Comparison of ENCODE assay signal across 14 cellular contexts in genomic region chr9:96218821-96219614, GRCh38.
A peak's percentile ranks its signal among the peaks of the same experiment; 100 is the strongest.
DNase-seq lines count a peak whose midpoint lies in the region; ATAC-seq and TF ChIP-seq lines count a peak whose summit lies in the region.
"Had no signal": no experiment of that assay in that cellular context is flagged by ENCODE, and none has a peak within 500 bp of the region (broad histone marks: within the 10 kb centered on the region; RNA-seq: fewer than 3 reads in every experiment).

No MANE protein-coding gene starts in this region.

- H3K36me3 ChIP-seq in CD8-positive, alpha-beta memory T cell (ENCODE audit: insufficient read depth, low read length), result no peaks in the 10 kb centered on the region
- H3K36me3 ChIP-seq in esophagus muscularis mucosa (no peaks in the 10 kb centered on the region), psoas muscle (ENCODE audit: insufficient read depth in 1 of 2, low read depth in 1 of 2) (no peaks in the 10 kb centered on the region)

- peaks cover 33 to 63% of the 10 kb centered on the region in 2 donors for H3K27me3 Mint-ChIP-seq in CD8-positive, alpha-beta memory T cell

- H3K4me3 Mint-ChIP-seq in CD8-positive, alpha-beta memory T cell, result peak overlapping the region in 4 of 7 donors; percentile 38 to 82 (median 68)

- no peaks in the 10 kb centered on the region for H3K9me3 ChIP-seq in CD8-positive, alpha-beta memory T cell (ENCODE audit: low read length)
- H3K9me3 ChIP-seq in esophagus muscularis mucosa (no peaks in the 10 kb centered on the region), psoas muscle (peaks cover 5% of the 10 kb centered on the region)
- H3K9me3 ChIP-seq: body of pancreas had no signal

- H3K27ac ChIP-seq in CD8-positive, alpha-beta memory T cell (ENCODE audit: low read depth, low read length), result no peak overlapping the region
- H3K27ac ChIP-seq in esophagus muscularis mucosa (replicated peaks in 1 of 4), result peak overlapping the region in 2 of 4 donors; percentile 64 to 67
- H3K27ac ChIP-seq in psoas muscle, result no peak overlapping the region
- H3K27ac ChIP-seq: foreskin keratinocyte, HL-60, PC-9 had no signal

- ATAC-seq in psoas muscle, result peak in 2 of 4 donors; percentile 17 to 20
- no peak for ATAC-seq in HG03378 (IDR thresholded peaks at IDR 0.05; ENCODE audit: unreplicated experiment)
- no peak for ATAC-seq in HG03521 (IDR thresholded peaks at IDR 0.05; ENCODE audit: unreplicated experiment)

- H3K9me3 Mint-ChIP-seq in CD8-positive, alpha-beta memory T cell, result peaks cover 0 to 5% (median 4%) of the 10 kb centered on the region in 5 donors

- peaks cover 5% of the 10 kb centered on the region for H3K4me1 ChIP-seq in CD8-positive, alpha-beta memory T cell (ENCODE audit: insufficient read depth, low read length)
- H3K4me1 ChIP-seq in esophagus muscularis mucosa (peaks cover 17 to 29% (median 28%) of the 10 kb centered on the region in 4 donors), psoas muscle (peaks cover 4% of the 10 kb centered on the region)
- H3K4me1 ChIP-seq: foreskin keratinocyte had no signal

- intact Hi-C loops in esophagus muscularis mucosa (cut with DNase I), result loop anchor here (2.0 to 10.0 kb wide), 5 partner anchors 64 to 707 kb away; partner anchors contain the start of gene ERCC6L2
- intact Hi-C loops in psoas muscle (cut with DNase I), result loop anchor here in 1 of 2 donors (10.0 kb wide), 1 partner anchor 494 kb away; no protein-coding TSS in a partner anchor

- TF ChIP-seq CTCF in esophagus muscularis mucosa (IDR thresholded peaks at IDR 0.05) (no peak), psoas muscle (IDR thresholded peaks at IDR 0.05) (no peak)

- no peak for TF ChIP-seq POLR2A in esophagus muscularis mucosa (IDR thresholded peaks at IDR 0.05; ENCODE audit: low read depth)

- TF ChIP-seq EP300 in esophagus muscularis mucosa (IDR thresholded peaks at IDR 0.05), result no peak

- H3K36me3 Mint-ChIP-seq in CD8-positive, alpha-beta memory T cell, result peaks cover 0 to 4% (median 0%) of the 10 kb centered on the region in 3 donors

- WGBS in esophagus muscularis mucosa, result 64% methylated on average over 20 of the region's 71 CpGs
- WGBS in psoas muscle, 3 donors, result 44 to 54% (median 52%) methylated on average over 61 to 71 of the region's 71 CpGs

- CTCF ChIA-PET in CD8-positive, alpha-beta memory T cell (lab: Charles Lee), result interaction anchor here (0.6 to 2.7 kb wide), 4 partner anchors 9 to 114 kb away, joined by 3 to 10 read pairs (median 4); no protein-coding TSS in a partner anchor

- DNase-seq in CD8-positive, alpha-beta memory T cell, result peak in 1 of 5 donors; percentile 25
- peak; percentile 10 for DNase-seq in NCI-H1092 treated with DMSO at 0.1 percent for 48 hours (lab: John Stamatoyannopoulos, UW)
- DNase-seq in esophagus muscularis mucosa (ENCODE audit: extremely low spot score), result no peak
- DNase-seq in psoas muscle, result no peak
- DNase-seq in epidermal melanocyte (ENCODE audit: insufficient read length, low spot score), result no peak
- DNase-seq in foreskin melanocyte, result no peak
- DNase-seq: NCI-H1436 treated with DMSO at 0.1 percent for 48 hours had no signal

- no peak overlapping the region for H3K4me3 ChIP-seq in CD8-positive, alpha-beta memory T cell (ENCODE audit: low read length)
- H3K4me3 ChIP-seq in esophagus muscularis mucosa (peak overlapping the region in 3 of 4 donors; percentile 26 to 36 (median 34)), psoas muscle (peak overlapping the region; percentile 43)
- H3K4me3 ChIP-seq: body of pancreas, PC-9 had no signal

- peaks cover 10% of the 10 kb centered on the region for H3K27me3 ChIP-seq in CD8-positive, alpha-beta memory T cell (ENCODE audit: insufficient read depth, low read length, poor library complexity, severe bottlenecking)
- H3K27me3 ChIP-seq in esophagus muscularis mucosa, result peaks cover 0 to 13% (median 0%) of the 10 kb centered on the region in 4 donors
- peaks cover 4 to 50% (median 9%) of the 10 kb centered on the region in 3 donors for H3K27me3 ChIP-seq in psoas muscle (ENCODE audit: insufficient read depth in 3 of 3, low read length in 2 of 3)
- H3K27me3 ChIP-seq: body of pancreas had no signal

- H3K27ac Mint-ChIP-seq in CD8-positive, alpha-beta memory T cell, result no peak overlapping the region
- H3K27ac Mint-ChIP-seq: HFFc6 had no signal

- peaks cover 10 to 16% (median 13%) of the 10 kb centered on the region in 3 donors for H3K4me1 Mint-ChIP-seq in CD8-positive, alpha-beta memory T cell

- POLR2A ChIA-PET in CD8-positive, alpha-beta memory T cell (lab: Charles Lee), result no interaction called here
